In the genomic region with DNA sequence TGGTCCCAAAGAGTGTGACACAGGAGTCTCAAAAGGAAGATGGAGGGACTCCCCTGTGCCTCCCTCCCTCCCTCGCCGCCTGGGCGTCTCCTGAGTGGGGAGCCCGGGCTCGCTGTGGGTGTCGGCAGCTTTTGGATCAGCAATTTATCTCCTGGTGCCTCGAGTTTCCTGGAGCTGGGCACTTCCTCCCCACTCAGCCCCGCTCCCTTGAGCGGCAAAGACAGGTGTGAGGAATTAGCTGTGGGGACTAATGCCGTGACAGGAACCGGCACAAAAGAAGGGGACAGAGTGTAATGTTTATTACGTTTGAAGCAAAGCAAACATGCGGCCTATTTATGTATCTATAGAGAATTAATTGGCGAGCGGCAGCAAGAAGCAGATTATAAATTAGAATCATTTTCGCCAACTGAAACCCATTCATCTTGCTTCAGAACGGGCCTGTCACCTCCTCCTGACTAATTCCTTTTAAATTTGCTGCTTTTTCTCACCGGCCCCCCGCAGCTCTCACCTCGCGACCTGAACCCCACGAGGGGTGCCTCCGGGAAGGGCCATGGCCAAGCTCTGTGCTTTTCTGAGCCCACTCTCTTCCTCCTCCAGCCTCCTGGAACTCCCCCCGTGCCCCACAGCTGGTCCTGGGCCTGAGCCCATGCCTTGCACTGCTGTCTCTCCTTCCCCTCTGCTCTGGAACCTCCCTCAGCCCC, we compare ENCODE assay signal across 15 cellular contexts. TPM values are rescaled to one million over a fixed set of nuclear protein-coding genes. Genes with fewer than 3 reads are reported as not detected.
"Had no signal": no experiment of that assay in that cellular context is flagged by ENCODE, and none has a peak within 500 bp of the region (broad histone marks: within the 10 kb centered on the region; RNA-seq: fewer than 3 reads in every experiment).

No MANE protein-coding gene starts in this region.

- H3K4me3 ChIP-seq: coronary artery, hepatocyte, left ventricle myocardium inferior, skin epidermis, testis, upper lobe of right lung had no signal

- H2AFZ ChIP-seq: hepatocyte had no signal

- FAIRE-seq: kidney had no signal

- ATAC-seq: stimulated activated naive CD8-positive, alpha-beta T cell treated with anti-CD3 and anti-CD28 coated beads, Interleukin-15, amount 100 ng/mL, for 72 hours; upper lobe of right lung; WTC11 had no signal

- DNase-seq: activated CD4-positive, alpha-beta T cell treated with anti-CD3 and anti-CD28 coated beads, Interleukin-2, amount 10 ng/mL, durations not matched to agents 7 days and 5 days; activated CD8-positive, alpha-beta memory T cell treated with anti-CD3 and anti-CD28 coated beads for 24 hours; activated naive CD4-positive, alpha-beta T cell treated with anti-CD3 and anti-CD28 coated beads, Interleukin-2, amount 10 ng/mL, durations not matched to agents 7 days and 5 days; effector CD4-positive, alpha-beta T cell; kidney; left ventricle myocardium inferior; stimulated activated CD4-positive, alpha-beta T cell treated with anti-CD3 and anti-CD28 coated beads, Interleukin-4, amount 100 ng/mL, for 4 hours; stimulated activated naive CD8-positive, alpha-beta T cell treated with anti-CD3 and anti-CD28 coated beads, Interleukin-15, amount 100 ng/mL, for 72 hours; testis; upper lobe of right lung had no signal

- H3K4me2 ChIP-seq: hepatocyte had no signal

- H3K27me3 ChIP-seq: testis had no signal

- H3K27ac ChIP-seq: coronary artery, hepatocyte, left ventricle myocardium inferior, testis, upper lobe of right lung had no signal

- H3K36me3 ChIP-seq: left ventricle myocardium inferior, upper lobe of right lung had no signal

- H3K79me2 ChIP-seq: hepatocyte had no signal

- H3K9me3 ChIP-seq: left ventricle myocardium inferior, testis, upper lobe of right lung had no signal

RNA-seq across cellular contexts. Expression of a gene that starts 8.8 kb away (rescaled TPM):
- total RNA-seq: activated CD4-positive, alpha-beta T cell treated with anti-CD3 and anti-CD28 coated beads, Interleukin-2, amount 10 ng/mL, durations not matched to agents 7 days and 5 days; hepatocyte; osteocyte had no signal
- polyA plus RNA-seq: hepatocyte had no signal
